23 cellular contexts compared by ENCODE assay signal in the genomic region with DNA sequence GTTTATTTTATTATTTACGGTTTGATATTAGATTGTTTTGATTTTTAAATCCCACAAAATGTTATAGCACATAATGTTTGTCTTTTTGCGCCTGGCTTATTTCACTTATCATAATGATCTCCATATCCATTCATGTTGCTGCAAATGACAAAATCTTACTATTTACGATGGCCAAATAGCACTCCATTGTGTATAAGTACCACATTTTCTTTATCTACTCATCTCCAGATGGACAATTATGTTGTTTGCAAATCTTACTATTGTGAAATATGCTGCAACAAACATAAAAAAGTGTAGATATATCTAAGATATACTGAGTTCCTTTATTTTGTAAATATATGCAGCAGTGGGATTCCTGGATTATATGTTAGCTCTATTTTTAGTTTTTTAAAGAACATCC.
DNase-seq lines count a peak whose midpoint lies in the region; ATAC-seq, FAIRE-seq and TF ChIP-seq lines count a peak whose summit lies in the region.
"Had no signal": no experiment of that assay in that cellular context is flagged by ENCODE, and none has a peak within 500 bp of the region (broad histone marks: within the 10 kb centered on the region; RNA-seq: fewer than 3 reads in every experiment).

No MANE protein-coding gene starts in this region.

- no peak overlapping the region for H2BK12ac ChIP-seq in mesenchymal stem cell (ENCODE audit: low read length in 2 of 2)

- in situ Hi-C loops in HepG2 (cut with HindIII; ENCODE audit: extremely low pct_ligation_motif_present, low pct_unique_long_range_greater_than_20kb) (no loop called here), G401 (cut with HindIII; ENCODE audit: low sequenced_read_pairs) (no loop called here)

- TF ChIP-seq POLR2A in HepG2 (IDR thresholded peaks at IDR 0.05; ENCODE audit: insufficient read depth in 1 of 2, low read depth in 2 of 2, low read length in 2 of 2) (no peak), right lobe of liver (IDR thresholded peaks at IDR 0.05) (no peak), GM12892 (IDR thresholded peaks at IDR 0.05; ENCODE audit: low read depth, low read length) (no peak)

- H2BK120ac ChIP-seq in mesenchymal stem cell (ENCODE audit: low read depth, low read length): no peak overlapping the region

- no peak overlapping the region for H3K27ac ChIP-seq in HepG2 (ENCODE audit: extremely low read length, insufficient read depth, low read length)
- H3K27ac ChIP-seq in right lobe of liver: no peak overlapping the region
- H3K27ac ChIP-seq in mesenchymal stem cell (ENCODE audit: low read length, poor library complexity, severe bottlenecking): no peak overlapping the region
- H3K27ac ChIP-seq: A549 had no signal

- H3K79me2 ChIP-seq in HepG2 (ENCODE audit: insufficient read depth, low read length): no peaks in the 10 kb centered on the region

- ATAC-seq in HepG2: no peak
- ATAC-seq in right lobe of liver: no peak
- no peak for ATAC-seq in SK-N-SH treated with all-trans-retinoic acid at 6 μM for 48 hours
- ATAC-seq: A549, GM23338, HCT116 had no signal

- 3% methylated on average over 3 of the region's 3 CpGs for WGBS in HepG2 (ENCODE audit: low lambda C conversion rate)
- WGBS in right lobe of liver (ENCODE audit: insufficient coverage, low coverage, low lambda C conversion rate, missing lambda C conversion rate): 55% methylated on average over 3 of the region's 3 CpGs
- 60% methylated on average over 2 of the region's 3 CpGs for WGBS in mesenchymal stem cell

- no peak overlapping the region for H2BK15ac ChIP-seq in mesenchymal stem cell (ENCODE audit: low read depth, poor library complexity, severe bottlenecking)

- no peak for TF ChIP-seq RAD21 in HepG2 (CRISPR knock-in tag; IDR thresholded peaks at IDR 0.05)

- no peaks in the 10 kb centered on the region for H3K4me1 ChIP-seq in HepG2 (ENCODE audit: insufficient read depth, low read length)
- H3K4me1 ChIP-seq in right lobe of liver: no peaks in the 10 kb centered on the region
- H3K4me1 ChIP-seq in mesenchymal stem cell (ENCODE audit: control insufficient read depth, insufficient read depth, low read depth, low read length): no peaks in the 10 kb centered on the region
- H3K4me1 ChIP-seq: A549 had no signal

- H3K27me3 ChIP-seq in HepG2 (ENCODE audit: control insufficient read depth in 1 of 2, insufficient read depth in 2 of 2, low read length in 2 of 2): no peaks in the 10 kb centered on the region
- no peaks in the 10 kb centered on the region for H3K27me3 ChIP-seq in right lobe of liver
- no peaks in the 10 kb centered on the region for H3K27me3 ChIP-seq in mesenchymal stem cell (ENCODE audit: control insufficient read depth in 1 of 2, insufficient read depth in 1 of 2, low read length in 2 of 2)

- H3K9me3 ChIP-seq in HepG2 (ENCODE audit: low read length) (peaks cover 36% of the 10 kb centered on the region), right lobe of liver (no peaks in the 10 kb centered on the region), mesenchymal stem cell (ENCODE audit: control insufficient read depth, low read length) (peaks cover 14% of the 10 kb centered on the region)
- H3K9me3 ChIP-seq: A549 had no signal

- no peak overlapping the region for H3K4me3 ChIP-seq in HepG2 (replicated peaks in 1 of 3; ENCODE audit: insufficient read depth in 1 of 3, low read depth in 2 of 3, low read length in 3 of 3)
- no peak overlapping the region for H3K4me3 ChIP-seq in right lobe of liver
- no peak overlapping the region for H3K4me3 ChIP-seq in mesenchymal stem cell (ENCODE audit: insufficient read depth in 1 of 2, low read depth in 1 of 2, low read length in 2 of 2)
- H3K4me3 ChIP-seq: A549, GM23338 had no signal

- H3K9ac ChIP-seq in HepG2 (ENCODE audit: insufficient read depth, low read depth, low read length) (no peak overlapping the region), mesenchymal stem cell (ENCODE audit: low read length) (no peak overlapping the region)

- no peak overlapping the region for H3K23ac ChIP-seq in mesenchymal stem cell (ENCODE audit: low read length in 2 of 2)

- TF ChIP-seq CTCF in HepG2 (CRISPR knock-in tag; IDR thresholded peaks at IDR 0.05): no peak
- TF ChIP-seq CTCF in right lobe of liver (IDR thresholded peaks at IDR 0.05): no peak

- no peak overlapping the region for H3K4ac ChIP-seq in mesenchymal stem cell (ENCODE audit: low read depth in 1 of 2, low read length in 2 of 2)

- no peaks in the 10 kb centered on the region for H3K79me1 ChIP-seq in mesenchymal stem cell (replicated peaks; ENCODE audit: low read length, poor library complexity, severe bottlenecking)

- CTCF ChIA-PET in HepG2 (lab: Yijun Ruan, JAX; ENCODE audit: low intra/inter-chr PET ratio, low total read pairs): no interaction called here

- no peak for FAIRE-seq in HepG2 (lab: Jason Lieb, UNC)
- FAIRE-seq in GM12892 (lab: Jason Lieb, UNC): no peak
- FAIRE-seq: A549, G401.6, GM19239 had no signal

- no peak overlapping the region for H3K14ac ChIP-seq in mesenchymal stem cell (ENCODE audit: low read length in 2 of 2)

- H3K36me3 ChIP-seq in HepG2 (replicated peaks in 1 of 2; ENCODE audit: control insufficient read depth in 1 of 2, insufficient read depth in 2 of 2, low read length in 2 of 2) (no peaks in the 10 kb centered on the region), right lobe of liver (no peaks in the 10 kb centered on the region), mesenchymal stem cell (ENCODE audit: control insufficient read depth in 1 of 2, insufficient read depth in 2 of 2, low read depth in 1 of 2, low read length in 2 of 2) (no peaks in the 10 kb centered on the region)

- H4K8ac ChIP-seq in mesenchymal stem cell (ENCODE audit: low read length): no peak overlapping the region

- intact Hi-C loops in HepG2 (cut with micrococcal nuclease; ENCODE audit: unreplicated experiment): no loop called here
- intact Hi-C loops in right lobe of liver (cut with DNase I): no loop called here

- no peak for TF ChIP-seq EP300 in HepG2 (IDR thresholded peaks at IDR 0.05; ENCODE audit: low read depth in 2 of 2, low read length in 2 of 2)
- no peak for TF ChIP-seq EP300 in HepG2 (CRISPR knock-in tag; IDR thresholded peaks at IDR 0.05; ENCODE audit: borderline replicate concordance)

- H3K18ac ChIP-seq in mesenchymal stem cell (ENCODE audit: low read depth in 1 of 2, low read length in 2 of 2): no peak overlapping the region

- H4K20me1 ChIP-seq in HepG2 (ENCODE audit: insufficient read depth, low read length): no peaks in the 10 kb centered on the region

- DNase-seq in HepG2 (ENCODE audit: low spot score) (no peak), right lobe of liver (no peak), NCI-H1105 treated with DMSO at 0.1 percent for 48 hours (lab: John Stamatoyannopoulos, UW) (peak; percentile 63), mesenchymal stem cell (peak; percentile 1), HUDEP-2 (lab: John Stamatoyannopoulos, UW; ENCODE audit: unreplicated experiment in 76 of 76) (no peak), GM12892 (ENCODE audit: insufficient read length) (no peak), G401 (ENCODE audit: low spot score) (no peak)
- DNase-seq: 8988T; ACHN; AML-193; C1 segment of cervical spinal cord; Calu3; CD4-positive, alpha-beta memory T cell; COR-L47; DMS53; DMS79 treated with DMSO at 0.1 percent for 48 hours; H9 had no signal

- no peak overlapping the region for H2AFZ ChIP-seq in HepG2 (ENCODE audit: low read length)
- no peak overlapping the region for H2AFZ ChIP-seq in mesenchymal stem cell (ENCODE audit: low read depth, low read length)
- H2AFZ ChIP-seq: GM23338 had no signal

- no peak overlapping the region for H2AK5ac ChIP-seq in mesenchymal stem cell (ENCODE audit: low read length, severe bottlenecking)

- H4K91ac ChIP-seq in mesenchymal stem cell (ENCODE audit: low read length): no peak overlapping the region

- POLR2A ChIA-PET in HepG2 (lab: Yijun Ruan, JAX): no interaction called here

- no peak overlapping the region for H2BK5ac ChIP-seq in mesenchymal stem cell (ENCODE audit: low read depth, low read length, poor library complexity, severe bottlenecking)

- no TSS peak for BruUV-seq in HepG2 (replicated peaks; lab: Mats Ljungman, UMichigan)

- H3K4me2 ChIP-seq in HepG2 (ENCODE audit: low read depth, low read length) (no peak overlapping the region), mesenchymal stem cell (ENCODE audit: low read length, poor library complexity, severe bottlenecking) (no peak overlapping the region)
- H3K4me2 ChIP-seq: A549, GM23338 had no signal

TF ChIP-seq in HepG2, 621 proteins besides CTCF, POLR2A, EP300 and RAD21 (continues in another document):
- TF ChIP-seq ZNF577 (CRISPR knock-in tag; IDR thresholded peaks at IDR 0.05; ENCODE audit: borderline replicate concordance, low read depth) (no peak), CEBPB (IDR thresholded peaks at IDR 0.05; ENCODE audit: borderline replicate concordance, low read depth, low read length) (peak; percentile 5; the same call in 1 of the 2 replicates), NR1H2 (CRISPR knock-in tag; IDR thresholded peaks at IDR 0.05; ENCODE audit: borderline replicate concordance, low read depth) (no peak)

TF ChIP-seq in SK-N-SH treated with all-trans-retinoic acid at 6 μM for 48 hours, 23 proteins besides CTCF, POLR2A, EP300 and RAD21 (continues in another document):
- 0 out of 2 replicates have a peak, but pooled peaks have one; percentile 20 for TF ChIP-seq TSHZ2 (CRISPR knock-in tag; IDR thresholded peaks at IDR 0.05)

Comparison
In these comparisons a context has a peak if more than half of its experiments do, and no peak if none do; other contexts are left out.
1. DNase-seq: peak in NCI-H1105 treated with DMSO at 0.1 percent for 48 hours (single experiment) and mesenchymal stem cell (single experiment); none in HepG2 (single experiment), right lobe of liver (0 of 3), HUDEP-2 (0 of 76), GM12892 (single experiment) and G401 (single experiment).